In the genomic region with DNA sequence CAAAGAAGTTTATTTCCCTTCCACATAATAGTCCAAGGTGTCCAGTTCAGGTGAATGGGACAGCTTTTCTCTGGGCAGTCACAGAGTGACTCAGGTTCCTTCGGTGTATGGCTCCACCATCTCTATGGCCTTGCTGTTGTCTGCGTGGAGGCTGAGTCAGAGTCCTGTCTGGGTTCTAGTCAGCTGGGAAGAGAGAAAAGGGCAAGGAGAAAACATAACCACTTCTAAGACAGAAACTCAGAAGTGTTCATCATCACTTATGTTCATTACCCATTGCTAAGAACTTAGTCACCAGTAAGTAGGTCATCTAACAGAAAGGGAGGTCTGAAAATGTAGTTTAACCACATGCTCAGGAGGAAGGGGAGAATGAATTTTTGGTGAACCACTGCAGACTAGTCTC, we compare ENCODE assay signal across 8 cellular contexts. TPM values are rescaled to one million over a fixed set of nuclear protein-coding genes. Genes with fewer than 3 reads are reported as not detected.
DNase-seq lines count a peak whose midpoint lies in the region; ATAC-seq and TF ChIP-seq lines count a peak whose summit lies in the region.

No MANE protein-coding gene starts in this region.

- H3K27me3 Mint-ChIP-seq in CD8-positive, alpha-beta T cell (ENCODE audit: low read depth) = no peaks in the 10 kb centered on the region
- H3K27me3 Mint-ChIP-seq in chondrocyte (ENCODE audit: low read depth) = no peaks in the 10 kb centered on the region

- DNase-seq in CD8-positive, alpha-beta T cell = no peak
- DNase-seq in RWPE2 (ENCODE audit: low spot score) (peak; percentile 62), chondrocyte (ENCODE audit: low spot score) (no peak), skeletal muscle cell (ENCODE audit: low read depth) (peak; percentile 89), cerebellar cortex (ENCODE audit: low spot score) (no peak), right cardiac atrium (no peak)

- H3K4me3 Mint-ChIP-seq in CD8-positive, alpha-beta T cell = no peak overlapping the region
- H3K4me3 Mint-ChIP-seq in chondrocyte (ENCODE audit: unreplicated experiment) = peak overlapping the region; percentile 18

- H3K9me3 Mint-ChIP-seq in CD8-positive, alpha-beta T cell = no peaks in the 10 kb centered on the region
- H3K9me3 Mint-ChIP-seq in chondrocyte (ENCODE audit: low read depth) = peaks cover 3% of the 10 kb centered on the region

- POLR2A ChIA-PET in CD8-positive, alpha-beta T cell (lab: Charles Lee) = no interaction called here

- CTCF ChIA-PET in CD8-positive, alpha-beta T cell (lab: Charles Lee) = no interaction called here

- no peaks in the 10 kb centered on the region for H3K27me3 ChIP-seq in CD8-positive, alpha-beta T cell (ENCODE audit: insufficient read depth, low read length)
- no peaks in the 10 kb centered on the region for H3K27me3 ChIP-seq in RWPE2 (ENCODE audit: insufficient read depth, poor library complexity, severe bottlenecking)
- H3K27me3 ChIP-seq in right cardiac atrium (ENCODE audit: control insufficient read depth, insufficient read depth) = no peaks in the 10 kb centered on the region

- no peaks in the 10 kb centered on the region for H3K4me1 ChIP-seq in CD8-positive, alpha-beta T cell (ENCODE audit: insufficient read depth, low read length)
- H3K4me1 ChIP-seq in RWPE2 (ENCODE audit: insufficient read depth, poor library complexity, severe bottlenecking) (peaks cover 22% of the 10 kb centered on the region), right cardiac atrium (ENCODE audit: control insufficient read depth, insufficient read depth, low read length) (peaks cover 6% of the 10 kb centered on the region)

- H3K9me3 ChIP-seq in CD8-positive, alpha-beta T cell (ENCODE audit: low read length) = no peaks in the 10 kb centered on the region
- H3K9me3 ChIP-seq in RWPE2 (ENCODE audit: severe bottlenecking) (no peaks in the 10 kb centered on the region), right cardiac atrium (ENCODE audit: control insufficient read depth, low read length) (no peaks in the 10 kb centered on the region)

- no peak for TF ChIP-seq CTCF in CD8-positive, alpha-beta T cell (IDR thresholded peaks at IDR 0.05)
- TF ChIP-seq CTCF in RWPE2 (IDR thresholded peaks at IDR 0.05; ENCODE audit: poor library complexity, severe bottlenecking) (no peak), chondrocyte (IDR thresholded peaks at IDR 0.05) (no peak)

- no peak overlapping the region for H3K27ac ChIP-seq in CD8-positive, alpha-beta T cell (ENCODE audit: low read depth, low read length)
- H3K27ac ChIP-seq in RWPE2 (ENCODE audit: poor library complexity, severe bottlenecking) (peak overlapping the region; percentile 69), right cardiac atrium (ENCODE audit: low read length) (no peak overlapping the region)

- H3K27ac Mint-ChIP-seq in CD8-positive, alpha-beta T cell = no peak overlapping the region
- H3K27ac Mint-ChIP-seq in chondrocyte (ENCODE audit: unreplicated experiment) = peak overlapping the region; percentile 93

- WGBS in right cardiac atrium = 96% methylated on average over 2 of the region's 2 CpGs

- H3K4me1 Mint-ChIP-seq in CD8-positive, alpha-beta T cell (ENCODE audit: low read depth) = peaks cover 3% of the 10 kb centered on the region
- H3K4me1 Mint-ChIP-seq in chondrocyte (ENCODE audit: low read depth) = peaks cover 38% of the 10 kb centered on the region

- no peaks in the 10 kb centered on the region for H3K36me3 Mint-ChIP-seq in CD8-positive, alpha-beta T cell
- no peaks in the 10 kb centered on the region for H3K36me3 Mint-ChIP-seq in chondrocyte (ENCODE audit: low read depth)

- ATAC-seq in CD8-positive, alpha-beta T cell = peak; percentile 79
- peak; percentile 90 for ATAC-seq in RWPE2 (ENCODE audit: low read depth)
- ATAC-seq in GM18858 (IDR thresholded peaks at IDR 0.05; ENCODE audit: unreplicated experiment) = no peak
- no peak for ATAC-seq in HG02623 (IDR thresholded peaks at IDR 0.05; ENCODE audit: unreplicated experiment)
- no peak for ATAC-seq in right cardiac atrium

- intact Hi-C loops in CD8-positive, alpha-beta T cell (cut with DNase I, micrococcal nuclease) = no loop called here
- intact Hi-C loops in right cardiac atrium (cut with DNase I) = no loop called here

- no peaks in the 10 kb centered on the region for H3K36me3 ChIP-seq in CD8-positive, alpha-beta T cell (ENCODE audit: insufficient read depth, low read length)
- no peaks in the 10 kb centered on the region for H3K36me3 ChIP-seq in RWPE2 (ENCODE audit: low read depth)

- H3K4me3 ChIP-seq in CD8-positive, alpha-beta T cell (ENCODE audit: low read depth, low read length) = no peak overlapping the region
- no peak overlapping the region for H3K4me3 ChIP-seq in RWPE2 (ENCODE audit: severe bottlenecking)
- no peak overlapping the region for H3K4me3 ChIP-seq in skeletal muscle cell (ENCODE audit: low read depth, low read length)
- no peak overlapping the region for H3K4me3 ChIP-seq in right cardiac atrium (ENCODE audit: low read length)

RNA-seq across cellular contexts. Expression of a gene that starts 32.4 kb away (rescaled TPM):
- 10 to 100 TPM; 50.1 to 59.0 TPM for total RNA-seq in CD8-positive, alpha-beta T cell
- total RNA-seq in chondrocyte = 7.0 to 13.4 TPM (median 10.2 TPM) in 3 replicates
- total RNA-seq in right cardiac atrium = 10 to 100 TPM; 25.4 to 38.7 (median 34.9) TPM
- 0.91 TPM for polyA plus RNA-seq in right cardiac atrium

Comparison
In these comparisons a context has a peak if more than half of its experiments do, and no peak if none do; other contexts are left out.
1. ATAC-seq: peak in CD8-positive, alpha-beta T cell (single experiment) and RWPE2 (single experiment); none in GM18858 (single experiment), HG02623 (single experiment) and right cardiac atrium (0 of 2).
2. DNase-seq: peak in RWPE2 (single experiment) and skeletal muscle cell (single experiment); none in CD8-positive, alpha-beta T cell (0 of 7), chondrocyte (single experiment), cerebellar cortex (single experiment) and right cardiac atrium (0 of 3).